ENCODE assay signal across 8 cellular contexts in the genomic region with DNA sequence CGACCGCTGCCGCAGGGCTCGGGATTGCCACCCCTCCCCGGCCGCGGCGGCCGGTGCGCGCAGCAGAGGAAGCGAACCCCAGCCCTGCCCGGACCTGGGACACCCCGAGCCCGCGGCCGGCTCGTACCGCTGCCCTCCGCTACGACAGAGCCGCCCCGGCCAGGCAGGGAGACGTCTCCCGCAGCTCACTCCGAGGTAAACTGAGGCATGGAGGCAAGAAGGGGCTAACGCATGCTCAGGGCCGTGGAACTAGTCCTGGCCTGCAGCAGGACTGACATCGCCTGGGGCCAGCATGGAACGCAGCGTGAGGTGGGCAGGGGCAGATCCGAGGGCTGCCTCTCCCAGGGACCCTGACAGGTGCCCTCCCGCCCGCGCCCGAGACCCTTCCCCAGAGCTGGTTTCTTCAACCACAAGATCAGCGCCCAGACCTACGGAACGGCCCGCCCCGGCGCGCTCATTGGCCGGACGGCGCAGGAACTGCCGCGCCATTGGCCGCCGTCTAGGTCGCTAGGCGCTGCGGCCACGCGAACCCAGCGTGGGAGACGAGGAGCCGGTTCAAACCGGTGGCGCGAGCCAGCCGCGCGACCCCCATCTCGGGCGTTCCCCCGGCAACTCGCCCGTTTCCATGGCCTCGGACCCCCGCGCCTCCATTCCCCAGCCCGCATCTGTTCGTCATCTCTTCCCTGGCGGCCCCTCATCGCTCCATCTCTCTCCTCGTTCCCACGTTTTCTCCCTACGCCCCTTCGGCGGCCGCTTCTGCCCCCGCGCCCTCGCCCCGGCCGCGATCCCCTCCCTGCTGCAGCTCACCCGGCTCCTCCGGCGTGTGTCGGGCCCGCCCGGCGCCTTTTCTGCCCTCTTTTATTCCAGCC.
DNase-seq lines count a peak whose midpoint lies in the region; ATAC-seq and TF ChIP-seq lines count a peak whose summit lies in the region.

A gene (minus strand): TSS at position 848 of the 869 bp plus-strand sequence. CDS start 960 bp downstream, outside the sequence.

- DNase-seq in NOMO-1 treated with DMSO at 0.1 percent for 48 hours (lab: John Stamatoyannopoulos, UW; ENCODE audit: unreplicated experiment), result peak; percentile 52
- peak; percentile 61 for DNase-seq in activated T-cell treated with anti-CD3 and anti-CD28 coated beads for 4 hours
- peak; percentile 84 for DNase-seq in epithelial cell of esophagus (ENCODE audit: low read depth)
- peak; percentile 94 for DNase-seq in midbrain (lab: John Stamatoyannopoulos, UW)
- DNase-seq in stimulated activated CD8-positive, alpha-beta memory T cell treated with anti-CD3 and anti-CD28 coated beads, Interleukin-15, amount 100 ng/mL, for 48 hours (ENCODE audit: low read depth in 2 of 2), result peak; percentile 71 to 74

- peak within 1 kb of the TSS; percentile 86 for H3K27ac ChIP-seq in C4-2B

- TF ChIP-seq CTCF in C4-2B (conservative IDR thresholded peaks at IDR 0.05) (no peak), epithelial cell of esophagus (IDR thresholded peaks at IDR 0.05; ENCODE audit: insufficient read depth, low read depth, low read length, missing control alignments) (no peak)

- ATAC-seq in GM19351 (IDR thresholded peaks at IDR 0.05; ENCODE audit: unreplicated experiment) (peak; percentile 56), HG03571 (IDR thresholded peaks at IDR 0.05; ENCODE audit: unreplicated experiment) (peak; percentile 39)

- peak within 1 kb of the TSS; percentile 73 for H3K4me3 ChIP-seq in epithelial cell of esophagus (ENCODE audit: low read length)

Comparison
In these comparisons a context has a peak if more than half of its experiments do, and no peak if none do; other contexts are left out.
1. Peak in every context shown above with its lines: DNase-seq, ATAC-seq, H3K4me3 ChIP-seq and H3K27ac ChIP-seq.